9 cellular contexts compared by ENCODE assay signal in genomic region chr12:77685112-77685511, GRCh38.
DNase-seq lines count a peak whose midpoint lies in the region; ATAC-seq and TF ChIP-seq lines count a peak whose summit lies in the region.
"Had no signal": no experiment of that assay in that cellular context is flagged by ENCODE, and none has a peak within 500 bp of the region (broad histone marks: within the 10 kb centered on the region; RNA-seq: fewer than 3 reads in every experiment).

No MANE protein-coding gene starts in this region.

- DNase-seq in GM10248 (ENCODE audit: extremely low spot score) (peak; percentile 18), LNCaP clone FGC (ENCODE audit: low read depth) (peak; percentile 61), PC-3 (peak; percentile 80), ecto neural progenitor cell (ENCODE audit: low spot score) (peak; percentile 71), lower lobe of right lung (no peak)
- DNase-seq in activated CD4-positive, CD25-positive, alpha-beta regulatory T cell (lab: John Stamatoyannopoulos, UW): no peak
- no peak for DNase-seq in CD8-positive, alpha-beta memory T cell
- DNase-seq: activated naive CD8-positive, alpha-beta T cell treated with anti-CD3 and anti-CD28 coated beads, Interleukin-2, amount 10 ng/mL, durations not matched to agents 7 days and 5 days had no signal

- no peak overlapping the region for H3K4me3 ChIP-seq in LNCaP clone FGC (ENCODE audit: low read depth, low read length)
- H3K4me3 ChIP-seq in PC-3 (ENCODE audit: low read length): no peak overlapping the region
- H3K4me3 ChIP-seq in lower lobe of right lung: no peak overlapping the region
- H3K4me3 ChIP-seq in CD8-positive, alpha-beta memory T cell (ENCODE audit: low read length): no peak overlapping the region

- H3K4me1 Mint-ChIP-seq in CD8-positive, alpha-beta memory T cell: no peaks in the 10 kb centered on the region
- H3K4me1 Mint-ChIP-seq: activated naive CD8-positive, alpha-beta T cell treated with anti-CD3 and anti-CD28 coated beads, Interleukin-2, amount 10 ng/mL, durations not matched to agents 7 days and 5 days had no signal

- CTCF ChIA-PET in GM10248 (lab: Yijun Ruan, JAX) (interaction anchor here (1.0 to 1.8 kb wide), 9 partner anchors 8 to 636 kb away, joined by 3 to 7 read pairs (median 3); no protein-coding TSS in a partner anchor), PC-3 (lab: Charles Lee) (interaction anchor here (0.5 to 1.1 kb wide), 3 partner anchors 227 to 534 kb away, joined by 3 read pairs; no protein-coding TSS in a partner anchor)
- CTCF ChIA-PET in CD8-positive, alpha-beta memory T cell (lab: Charles Lee): no interaction called here

- peak; percentile 69 for ATAC-seq in GM21825 (IDR thresholded peaks at IDR 0.05; ENCODE audit: unreplicated experiment)
- ATAC-seq in PC-3: peak; percentile 92
- no peak for ATAC-seq in lower lobe of right lung

- no peaks in the 10 kb centered on the region for H3K79me2 ChIP-seq in PC-3 (ENCODE audit: low read length)

- H3K27ac Mint-ChIP-seq in CD8-positive, alpha-beta memory T cell: no peak overlapping the region
- H3K27ac Mint-ChIP-seq: activated naive CD8-positive, alpha-beta T cell treated with anti-CD3 and anti-CD28 coated beads, Interleukin-2, amount 10 ng/mL, durations not matched to agents 7 days and 5 days had no signal

- no peak overlapping the region for H3K9ac ChIP-seq in PC-3 (ENCODE audit: low read length)

- H4K20me1 ChIP-seq in PC-3 (ENCODE audit: low read length): no peaks in the 10 kb centered on the region

- intact Hi-C loops in PC-3 (cut with micrococcal nuclease): loop anchor here (1.0 to 10.0 kb wide), 5 partner anchors 70 to 733 kb away; no protein-coding TSS in a partner anchor
- intact Hi-C loops in lower lobe of right lung (cut with DNase I): no loop called here

- no peaks in the 10 kb centered on the region for H3K9me2 ChIP-seq in PC-3 (replicated peaks; ENCODE audit: low read length)

- no peaks in the 10 kb centered on the region; the same call in 1 of the 2 replicates for H3K27me3 ChIP-seq in PC-3 (ENCODE audit: low read length)
- H3K27me3 ChIP-seq in lower lobe of right lung (ENCODE audit: low read depth): no peaks in the 10 kb centered on the region
- H3K27me3 ChIP-seq in CD8-positive, alpha-beta memory T cell (ENCODE audit: insufficient read depth, low read length, poor library complexity, severe bottlenecking): no peaks in the 10 kb centered on the region

- H3K4me3 Mint-ChIP-seq in CD8-positive, alpha-beta memory T cell: no peak overlapping the region
- H3K4me3 Mint-ChIP-seq: activated naive CD8-positive, alpha-beta T cell treated with anti-CD3 and anti-CD28 coated beads, Interleukin-2, amount 10 ng/mL, durations not matched to agents 7 days and 5 days had no signal

- no peaks in the 10 kb centered on the region for H3K36me3 Mint-ChIP-seq in CD8-positive, alpha-beta memory T cell
- H3K36me3 Mint-ChIP-seq: activated naive CD8-positive, alpha-beta T cell treated with anti-CD3 and anti-CD28 coated beads, Interleukin-2, amount 10 ng/mL, durations not matched to agents 7 days and 5 days had no signal

- no peaks in the 10 kb centered on the region for H3K27me3 Mint-ChIP-seq in CD8-positive, alpha-beta memory T cell
- H3K27me3 Mint-ChIP-seq: activated naive CD8-positive, alpha-beta T cell treated with anti-CD3 and anti-CD28 coated beads, Interleukin-2, amount 10 ng/mL, durations not matched to agents 7 days and 5 days had no signal

- peak overlapping the region; percentile 50 for H3K4me2 ChIP-seq in PC-3 (ENCODE audit: low read length)

- H2AFZ ChIP-seq in PC-3 (ENCODE audit: low read length): peak overlapping the region; percentile 39

- H3K9me3 Mint-ChIP-seq in CD8-positive, alpha-beta memory T cell: peaks cover 0 to 18% (median 1%) of the 10 kb centered on the region in 5 donors
- H3K9me3 Mint-ChIP-seq: activated naive CD8-positive, alpha-beta T cell treated with anti-CD3 and anti-CD28 coated beads, Interleukin-2, amount 10 ng/mL, durations not matched to agents 7 days and 5 days had no signal

- BruUV-seq in PC-3 (replicated peaks; lab: Mats Ljungman, UMichigan): no TSS peak

- POLR2A ChIA-PET in GM10248 (lab: Yijun Ruan, JAX) (no interaction called here), PC-3 (lab: Charles Lee; ENCODE audit: unreplicated experiment) (no interaction called here)
- POLR2A ChIA-PET in CD8-positive, alpha-beta memory T cell (lab: Charles Lee): no interaction called here

- H3K9me3 ChIP-seq in PC-3 (ENCODE audit: low read length): no peaks in the 10 kb centered on the region
- H3K9me3 ChIP-seq in lower lobe of right lung: no peaks in the 10 kb centered on the region
- no peaks in the 10 kb centered on the region for H3K9me3 ChIP-seq in CD8-positive, alpha-beta memory T cell (ENCODE audit: low read length)

- H3K27ac ChIP-seq in PC-3 (ENCODE audit: low read length) (no peak overlapping the region), lower lobe of right lung (no peak overlapping the region)
- no peak overlapping the region for H3K27ac ChIP-seq in CD8-positive, alpha-beta memory T cell (ENCODE audit: low read depth, low read length)

- no peaks in the 10 kb centered on the region for H3F3A ChIP-seq in PC-3 (ENCODE audit: low read length, unreplicated experiment)

- TF ChIP-seq CTCF in GM10248 (IDR thresholded peaks at IDR 0.05; ENCODE audit: control extremely low read depth, extremely low read depth, low read depth, missing control alignments): peak; percentile 56
- peak; percentile 82 for TF ChIP-seq CTCF in LNCaP clone FGC (IDR thresholded peaks at IDR 0.05; ENCODE audit: control insufficient read depth, extremely low read depth, insufficient read depth)
- TF ChIP-seq CTCF in PC-3 (conservative IDR thresholded peaks at IDR 0.05; ENCODE audit: low read depth, low read length): peak; percentile 76
- TF ChIP-seq CTCF in lower lobe of right lung (IDR thresholded peaks at IDR 0.05): peak; percentile 36

- H3K36me3 ChIP-seq in PC-3 (ENCODE audit: low read depth, low read length) (no peaks in the 10 kb centered on the region), lower lobe of right lung (no peaks in the 10 kb centered on the region)
- H3K36me3 ChIP-seq in CD8-positive, alpha-beta memory T cell (ENCODE audit: insufficient read depth, low read length): no peaks in the 10 kb centered on the region

- H3K4me1 ChIP-seq in PC-3 (ENCODE audit: insufficient read depth, low read length): no peaks in the 10 kb centered on the region
- no peaks in the 10 kb centered on the region for H3K4me1 ChIP-seq in lower lobe of right lung
- H3K4me1 ChIP-seq in CD8-positive, alpha-beta memory T cell (ENCODE audit: insufficient read depth, low read length): no peaks in the 10 kb centered on the region

Comparison
In these comparisons a context has a peak if more than half of its experiments do, and no peak if none do; other contexts are left out.
1. DNase-seq: peak in GM10248 (single experiment), LNCaP clone FGC (single experiment), PC-3 (single experiment) and ecto neural progenitor cell (single experiment); none in lower lobe of right lung (single experiment), activated CD4-positive, CD25-positive, alpha-beta regulatory T cell (0 of 4) and CD8-positive, alpha-beta memory T cell (0 of 5).
2. ATAC-seq: peak in GM21825 (single experiment) and PC-3 (single experiment); none in lower lobe of right lung (0 of 2).
3. Peak in every context shown above with its lines, with median percentiles within 50 percentile points of each other: CTCF ChIP-seq.